In genomic region chr12:9667403-9667802, GRCh38 we compare ENCODE assay signal across 10 cellular contexts. TPM values are rescaled to one million over a fixed set of nuclear protein-coding genes. Genes with fewer than 3 reads are reported as not detected.
DNase-seq lines count a peak whose midpoint lies in the region; ATAC-seq and TF ChIP-seq lines count a peak whose summit lies in the region.
"Had no signal": no experiment of that assay in that cellular context is flagged by ENCODE, and none has a peak within 500 bp of the region (broad histone marks: within the 10 kb centered on the region; RNA-seq: fewer than 3 reads in every experiment).

No MANE protein-coding gene starts in this region.

- H3K4me2 ChIP-seq in SU-DHL-6 (ENCODE audit: low read depth, low read length, poor library complexity, severe bottlenecking), result peak overlapping the region; percentile 100

- H3K9me3 Mint-ChIP-seq in activated T-cell treated with anti-CD3 and anti-CD28 coated beads, Interleukin-2, amount 50 U/mL, for 4 hours, result no peaks in the 10 kb centered on the region
- no peaks in the 10 kb centered on the region for H3K9me3 Mint-ChIP-seq in stimulated activated memory B cell treated with anti-CD40 and anti-IgM and Interleukin-4, amounts not matched to agents 10 μg/mL and 1 μg/mL and 100 μg/mL, for 72 hours

- H3K4me1 ChIP-seq in lower lobe of right lung, result peaks cover 4% of the 10 kb centered on the region
- H3K4me1 ChIP-seq: SJCRH30 had no signal

- ATAC-seq in activated T-cell treated with anti-CD3 and anti-CD28 coated beads, Interleukin-2, amount 50 U/mL, for 4 hours, result peak; percentile 49 to 60
- ATAC-seq in HG02571 (IDR thresholded peaks at IDR 0.05; ENCODE audit: unreplicated experiment) (peak; percentile 40), lower lobe of right lung (no peak)
- peak; percentile 71 for ATAC-seq in stimulated activated memory B cell treated with anti-CD40 and anti-IgM and Interleukin-4, amounts not matched to agents 10 μg/mL and 1 μg/mL and 100 μg/mL, for 72 hours

- H3K27ac ChIP-seq in SU-DHL-6 (ENCODE audit: low read depth, low read length) (peak overlapping the region; percentile 99), lower lobe of right lung (no peak overlapping the region)
- H3K27ac ChIP-seq: SJCRH30 had no signal

- peak overlapping the region; percentile 85 for H3K9ac ChIP-seq in SU-DHL-6 (ENCODE audit: low read length)

- peak overlapping the region; percentile 93 for H3K27ac Mint-ChIP-seq in stimulated activated memory B cell treated with anti-CD40 and anti-IgM and Interleukin-4, amounts not matched to agents 10 μg/mL and 1 μg/mL and 100 μg/mL, for 72 hours

- no peaks in the 10 kb centered on the region for H4K20me1 ChIP-seq in SU-DHL-6 (ENCODE audit: low read depth, low read length)

- intact Hi-C loops in lower lobe of right lung (cut with DNase I), result no loop called here

- H3K4me3 ChIP-seq in SU-DHL-6 (ENCODE audit: insufficient read depth, low read length, poor library complexity, severe bottlenecking) (no peak overlapping the region), lower lobe of right lung (no peak overlapping the region)
- H3K4me3 ChIP-seq: MG63, SJCRH30 had no signal

- TF ChIP-seq CTCF in SU-DHL-6 (IDR thresholded peaks at IDR 0.05; ENCODE audit: insufficient read depth, low read length, poor library complexity, severe bottlenecking) (no peak), lower lobe of right lung (IDR thresholded peaks at IDR 0.05) (no peak)

- no peaks in the 10 kb centered on the region for H3K27me3 Mint-ChIP-seq in activated T-cell treated with anti-CD3 and anti-CD28 coated beads, Interleukin-2, amount 50 U/mL, for 4 hours (ENCODE audit: low read depth)
- no peaks in the 10 kb centered on the region for H3K27me3 Mint-ChIP-seq in stimulated activated memory B cell treated with anti-CD40 and anti-IgM and Interleukin-4, amounts not matched to agents 10 μg/mL and 1 μg/mL and 100 μg/mL, for 72 hours

- DNase-seq in activated T-cell treated with anti-CD3 and anti-CD28 coated beads, Interleukin-2, amount 50 U/mL, for 4 hours, result no peak
- no peak for DNase-seq in activated T-cell treated with anti-CD3 and anti-CD28 coated beads for 4 hours
- DNase-seq in erythroblast (lab: John Stamatoyannopoulos, UW), result no peak
- no peak for DNase-seq in NCI-H1930 (lab: John Stamatoyannopoulos, UW)
- no peak for DNase-seq in lower lobe of right lung
- DNase-seq: SJCRH30 had no signal

- H3K4me3 Mint-ChIP-seq in activated T-cell treated with anti-CD3 and anti-CD28 coated beads, Interleukin-2, amount 50 U/mL, for 4 hours, result peak overlapping the region; percentile 99
- peak overlapping the region; percentile 73 for H3K4me3 Mint-ChIP-seq in stimulated activated memory B cell treated with anti-CD40 and anti-IgM and Interleukin-4, amounts not matched to agents 10 μg/mL and 1 μg/mL and 100 μg/mL, for 72 hours

- H3K36me3 ChIP-seq in SU-DHL-6 (ENCODE audit: low read length) (0 out of 2 replicates have a peak, but pooled peaks cover 3% of the 10 kb centered on the region), lower lobe of right lung (peaks cover 22% of the 10 kb centered on the region)

- no peaks in the 10 kb centered on the region for H3K9me2 ChIP-seq in SU-DHL-6 (replicated peaks; ENCODE audit: insufficient read depth, low read length)

- TF ChIP-seq POLR2A in erythroblast (IDR thresholded peaks at IDR 0.05; ENCODE audit: low read length), result no peak

- peaks cover 63% of the 10 kb centered on the region for H3K4me1 Mint-ChIP-seq in activated T-cell treated with anti-CD3 and anti-CD28 coated beads, Interleukin-2, amount 50 U/mL, for 4 hours (ENCODE audit: low read depth)
- H3K4me1 Mint-ChIP-seq in stimulated activated memory B cell treated with anti-CD40 and anti-IgM and Interleukin-4, amounts not matched to agents 10 μg/mL and 1 μg/mL and 100 μg/mL, for 72 hours, result peaks cover 60% of the 10 kb centered on the region

- H3K79me2 ChIP-seq in SU-DHL-6 (ENCODE audit: insufficient read depth, low read length), result peaks cover 27% of the 10 kb centered on the region

- H3K27me3 ChIP-seq in SU-DHL-6 (ENCODE audit: low read length), result no peaks in the 10 kb centered on the region
- H3K27me3 ChIP-seq in lower lobe of right lung (ENCODE audit: low read depth), result no peaks in the 10 kb centered on the region
- H3K27me3 ChIP-seq: MG63, SJCRH30 had no signal

- peaks cover 46% of the 10 kb centered on the region for H3F3A ChIP-seq in SU-DHL-6 (ENCODE audit: insufficient read depth)

- no peak overlapping the region for H2AFZ ChIP-seq in SU-DHL-6 (ENCODE audit: low read depth, low read length, severe bottlenecking)

- no peaks in the 10 kb centered on the region for H3K9me3 ChIP-seq in SU-DHL-6 (ENCODE audit: insufficient read depth, low read length)
- H3K9me3 ChIP-seq in lower lobe of right lung, result no peaks in the 10 kb centered on the region
- H3K9me3 ChIP-seq: MG63, SJCRH30 had no signal

- H3K36me3 Mint-ChIP-seq in activated T-cell treated with anti-CD3 and anti-CD28 coated beads, Interleukin-2, amount 50 U/mL, for 4 hours (ENCODE audit: insufficient read depth), result peaks cover 47% of the 10 kb centered on the region
- H3K36me3 Mint-ChIP-seq in stimulated activated memory B cell treated with anti-CD40 and anti-IgM and Interleukin-4, amounts not matched to agents 10 μg/mL and 1 μg/mL and 100 μg/mL, for 72 hours, result peaks cover 63% of the 10 kb centered on the region

RNA-seq across cellular contexts. Expression of gene CLEC2D, which starts 2.1 kb away (rescaled TPM):
- 100 to 1,000 TPM; 278 to 321 (median 282) TPM for total RNA-seq in activated T-cell treated with anti-CD3 and anti-CD28 coated beads, Interleukin-2, amount 50 U/mL, for 4 hours
- 13.9 TPM for total RNA-seq in lower lobe of right lung

RNA-seq across cellular contexts. Expression of gene KLRB1, which starts 59.7 kb away (rescaled TPM):
- total RNA-seq in activated T-cell treated with anti-CD3 and anti-CD28 coated beads, Interleukin-2, amount 50 U/mL, for 4 hours, result 1 to 10 TPM in 2 of 3 donors, under 1 TPM in 1; 0.56 to 2.2 (median 1.1) TPM
- total RNA-seq in lower lobe of right lung, result 4.3 TPM
- total RNA-seq: SJCRH30 had no signal

Comparison
In these comparisons a context has a peak if more than half of its experiments do, and no peak if none do; other contexts are left out.
1. ATAC-seq: peak in activated T-cell treated with anti-CD3 and anti-CD28 coated beads, Interleukin-2, amount 50 U/mL, for 4 hours (2 of 2), HG02571 (single experiment) and stimulated activated memory B cell treated with anti-CD40 and anti-IgM and Interleukin-4, amounts not matched to agents 10 μg/mL and 1 μg/mL and 100 μg/mL, for 72 hours (single experiment); none in lower lobe of right lung (0 of 2).
2. RNA of gene CLEC2D, which starts 2.1 kb away (total RNA-seq): 278 to 321 TPM in activated T-cell treated with anti-CD3 and anti-CD28 coated beads, Interleukin-2, amount 50 U/mL, for 4 hours; 13.9 TPM in lower lobe of right lung (single experiment); every median in the first group is over 10 times any median in the second.